ENCODE assay signal across 1 cellular context in the genomic region with DNA sequence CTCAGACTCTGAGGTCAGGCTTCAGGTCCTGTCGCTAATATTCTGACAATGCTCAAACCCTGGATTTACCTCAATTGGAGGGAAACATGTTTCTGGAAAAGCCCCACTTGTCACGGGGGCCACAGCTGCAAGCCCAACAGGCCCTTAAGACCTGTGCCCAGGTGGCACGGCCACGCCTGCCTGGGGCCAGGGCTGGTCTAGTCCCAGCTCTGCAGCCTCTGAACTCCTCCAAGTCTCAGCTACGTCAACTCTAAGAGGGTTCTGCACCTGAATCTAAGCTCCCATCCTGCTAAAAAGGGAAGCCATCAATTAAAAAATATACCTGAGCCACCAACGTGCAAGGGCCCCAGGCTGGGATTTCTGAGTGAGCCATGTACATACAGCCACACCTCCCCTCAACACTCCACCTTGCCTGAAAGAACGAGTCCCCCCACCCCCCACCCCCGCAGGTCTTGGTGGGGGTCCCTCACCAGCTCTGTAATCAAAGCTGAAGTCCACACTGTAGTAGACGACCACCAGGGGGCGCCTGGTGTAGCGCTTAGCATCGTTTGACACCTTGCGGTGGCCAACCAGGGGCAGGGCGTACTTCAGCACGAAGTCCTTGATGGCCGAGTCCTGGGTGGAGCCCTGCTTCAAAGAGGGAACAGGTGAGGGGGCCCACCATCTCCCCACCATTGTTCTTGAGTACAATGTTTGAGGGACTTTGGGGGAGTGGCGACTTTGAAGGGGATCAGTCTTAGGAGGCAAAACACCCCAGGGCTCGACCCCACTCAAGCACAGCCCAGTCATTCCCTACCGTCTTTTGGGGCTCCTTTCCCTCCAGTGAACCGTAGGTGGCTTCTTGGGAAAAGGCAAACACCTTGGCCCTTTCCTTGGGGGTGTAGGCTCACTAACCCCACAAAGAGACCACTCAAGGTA.
TF ChIP-seq lines count a peak whose summit lies in the region.

No MANE protein-coding gene starts in this region.

TF ChIP-seq in neural cell, 6 proteins besides CTCF, POLR2A, EP300 and RAD21 (continued from another document):
- TF ChIP-seq, protein P1, sequence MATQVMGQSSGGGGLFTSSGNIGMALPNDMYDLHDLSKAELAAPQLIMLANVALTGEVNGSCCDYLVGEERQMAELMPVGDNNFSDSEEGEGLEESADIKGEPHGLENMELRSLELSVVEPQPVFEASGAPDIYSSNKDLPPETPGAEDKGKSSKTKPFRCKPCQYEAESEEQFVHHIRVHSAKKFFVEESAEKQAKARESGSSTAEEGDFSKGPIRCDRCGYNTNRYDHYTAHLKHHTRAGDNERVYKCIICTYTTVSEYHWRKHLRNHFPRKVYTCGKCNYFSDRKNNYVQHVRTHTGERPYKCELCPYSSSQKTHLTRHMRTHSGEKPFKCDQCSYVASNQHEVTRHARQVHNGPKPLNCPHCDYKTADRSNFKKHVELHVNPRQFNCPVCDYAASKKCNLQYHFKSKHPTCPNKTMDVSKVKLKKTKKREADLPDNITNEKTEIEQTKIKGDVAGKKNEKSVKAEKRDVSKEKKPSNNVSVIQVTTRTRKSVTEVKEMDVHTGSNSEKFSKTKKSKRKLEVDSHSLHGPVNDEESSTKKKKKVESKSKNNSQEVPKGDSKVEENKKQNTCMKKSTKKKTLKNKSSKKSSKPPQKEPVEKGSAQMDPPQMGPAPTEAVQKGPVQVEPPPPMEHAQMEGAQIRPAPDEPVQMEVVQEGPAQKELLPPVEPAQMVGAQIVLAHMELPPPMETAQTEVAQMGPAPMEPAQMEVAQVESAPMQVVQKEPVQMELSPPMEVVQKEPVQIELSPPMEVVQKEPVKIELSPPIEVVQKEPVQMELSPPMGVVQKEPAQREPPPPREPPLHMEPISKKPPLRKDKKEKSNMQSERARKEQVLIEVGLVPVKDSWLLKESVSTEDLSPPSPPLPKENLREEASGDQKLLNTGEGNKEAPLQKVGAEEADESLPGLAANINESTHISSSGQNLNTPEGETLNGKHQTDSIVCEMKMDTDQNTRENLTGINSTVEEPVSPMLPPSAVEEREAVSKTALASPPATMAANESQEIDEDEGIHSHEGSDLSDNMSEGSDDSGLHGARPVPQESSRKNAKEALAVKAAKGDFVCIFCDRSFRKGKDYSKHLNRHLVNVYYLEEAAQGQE (IDR thresholded peaks at IDR 0.05; ENCODE audit: borderline replicate concordance), result no peak
- TF ChIP-seq TAF1 (IDR thresholded peaks at IDR 0.05; ENCODE audit: low read depth), result no peak
- TF ChIP-seq EZH2 (IDR thresholded peaks at IDR 0.05; ENCODE audit: borderline replicate concordance, insufficient read depth, low read length, poor library complexity, severe bottlenecking), result no peak
